1 cellular context compared by ENCODE assay signal in the genomic region with DNA sequence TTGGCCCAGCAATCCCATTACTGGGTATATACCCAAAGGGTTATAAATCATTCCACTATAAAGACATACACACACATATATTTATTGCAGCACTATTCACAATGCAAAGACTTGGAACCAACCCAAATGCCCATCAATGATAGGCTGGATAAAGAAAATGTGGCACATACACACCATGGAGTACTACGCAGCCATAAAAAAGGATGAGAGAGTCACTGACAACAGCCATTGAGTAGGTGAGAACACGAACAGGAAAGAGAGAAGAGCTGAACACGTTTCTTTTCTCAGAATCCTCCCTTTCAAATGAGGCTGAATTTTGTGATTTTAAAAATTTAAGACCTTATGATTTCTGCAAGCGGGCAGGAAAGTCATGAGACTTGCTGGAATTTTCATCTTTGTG.
TF ChIP-seq lines count a peak whose summit lies in the region.

No MANE protein-coding gene starts in this region.

TF ChIP-seq in K562, 482 proteins besides CTCF, POLR2A, EP300 and RAD21 (continued from another document):
- TF ChIP-seq ZNF277 (CRISPR knock-in tag; IDR thresholded peaks at IDR 0.05; ENCODE audit: borderline replicate concordance) (no peak), ZNF644 (tag; IDR thresholded peaks at IDR 0.05; ENCODE audit: low read depth) (no peak), CREM (IDR thresholded peaks at IDR 0.05; ENCODE audit: low read depth) (no peak), BRD4 (IDR thresholded peaks at IDR 0.05) (no peak), NCOA2 (IDR thresholded peaks at IDR 0.05; ENCODE audit: partially characterized antibody in 2 of 2) (no peak), ZNF76 (CRISPR knock-in tag; IDR thresholded peaks at IDR 0.05; ENCODE audit: borderline replicate concordance) (no peak), POLR2G (IDR thresholded peaks at IDR 0.05; ENCODE audit: low read depth, low read length) (no peak), MTF1 (CRISPR knock-in tag; IDR thresholded peaks at IDR 0.05; ENCODE audit: borderline replicate concordance) (no peak), HMG20B (CRISPR knock-in tag; IDR thresholded peaks at IDR 0.05) (no peak), MEIS2 (IDR thresholded peaks at IDR 0.05; ENCODE audit: partially characterized antibody) (no peak), BCOR (IDR thresholded peaks at IDR 0.05) (peak; percentile 92), CAMTA2 (CRISPR knock-in tag; conservative IDR thresholded peaks at IDR 0.05) (no peak), ZBTB5 (IDR thresholded peaks at IDR 0.05) (no peak), DDX20 (tag; IDR thresholded peaks at IDR 0.05; ENCODE audit: low read depth) (no peak), ZNF740 (CRISPR knock-in tag; IDR thresholded peaks at IDR 0.05) (no peak), ZNF740 (tag; IDR thresholded peaks at IDR 0.05) (no peak), CBX1 (IDR thresholded peaks at IDR 0.05; ENCODE audit: low read depth) (no peak), MEF2A (IDR thresholded peaks at IDR 0.05; ENCODE audit: control insufficient read depth, low read depth, low read length) (no peak), RBM25 (IDR thresholded peaks at IDR 0.05; ENCODE audit: low read depth, low read length, severe bottlenecking) (peak; percentile 81), PHF20 (IDR thresholded peaks at IDR 0.05; ENCODE audit: partially characterized antibody) (peak; percentile 45), FOSL1 (tag; conservative IDR thresholded peaks at IDR 0.05) (no peak), TSC22D4 (tag; IDR thresholded peaks at IDR 0.05) (no peak), CEBPZ (IDR thresholded peaks at IDR 0.05; ENCODE audit: borderline replicate concordance, low read depth, low read length) (no peak), GATAD2A (IDR thresholded peaks at IDR 0.05) (0 out of 2 replicates have a peak, but pooled peaks have one; percentile 28), TGIF2 (CRISPR knock-in tag; IDR thresholded peaks at IDR 0.05) (no peak), RCOR1 (IDR thresholded peaks at IDR 0.05; ENCODE audit: borderline replicate concordance in 1 of 2, low read depth in 2 of 2, low read length in 2 of 2) (0 out of 4 replicates have a peak, but pooled peaks of 1 of the 2 experiments have one; percentile 34), STAT5B (CRISPR knock-in tag; IDR thresholded peaks at IDR 0.05) (no peak), PCBP2 (IDR thresholded peaks at IDR 0.05; ENCODE audit: low read depth, low read length, poor library complexity, severe bottlenecking) (no peak), KDM1A (IDR thresholded peaks at IDR 0.05) (peak; percentile 68 to 81), SP1 (CRISPR knock-in tag; IDR thresholded peaks at IDR 0.05) (no peak), HDAC8 (tag; IDR thresholded peaks at IDR 0.05) (no peak), C11orf30 (IDR thresholded peaks at IDR 0.05; ENCODE audit: low read depth) (no peak), SMARCA5 (IDR thresholded peaks at IDR 0.05) (0 out of 2 replicates have a peak, but pooled peaks have one; percentile 35), CHD4 (IDR thresholded peaks at IDR 0.05; ENCODE audit: insufficient read depth, insufficient replicate concordance, low read depth, low read length, poor library complexity, severe bottlenecking) (no peak), CBX3 (IDR thresholded peaks at IDR 0.05; ENCODE audit: borderline replicate concordance in 1 of 2, low read length in 2 of 2) (peak in 1 of 2 experiments; percentile 67; a peak in 1 of 3 replicates), MED1 (CRISPR knock-in tag; IDR thresholded peaks at IDR 0.05; ENCODE audit: borderline replicate concordance) (no peak), POLR2AphosphoS5 (IDR thresholded peaks at IDR 0.05; ENCODE audit: control insufficient read depth, insufficient read depth, low read depth, low read length) (no peak), CBX8 (IDR thresholded peaks at IDR 0.05; ENCODE audit: borderline replicate concordance, extremely low read depth, low read depth, low read length, poor library complexity, severe bottlenecking) (no peak), ZNF146 (CRISPR knock-in tag; IDR thresholded peaks at IDR 0.05; ENCODE audit: unreplicated experiment) (peak; percentile 100), NCOA6 (IDR thresholded peaks at IDR 0.05) (no peak), HDAC1 (IDR thresholded peaks at IDR 0.05) (peak; percentile 20 to 30; a peak in 1 of 4 replicates), ADNP (tag; IDR thresholded peaks at IDR 0.05) (0 out of 2 replicates have a peak, but pooled peaks have one; percentile 54), CHCHD3 (CRISPR knock-in tag; IDR thresholded peaks at IDR 0.05) (no peak)
- TF ChIP-seq, protein P1, sequence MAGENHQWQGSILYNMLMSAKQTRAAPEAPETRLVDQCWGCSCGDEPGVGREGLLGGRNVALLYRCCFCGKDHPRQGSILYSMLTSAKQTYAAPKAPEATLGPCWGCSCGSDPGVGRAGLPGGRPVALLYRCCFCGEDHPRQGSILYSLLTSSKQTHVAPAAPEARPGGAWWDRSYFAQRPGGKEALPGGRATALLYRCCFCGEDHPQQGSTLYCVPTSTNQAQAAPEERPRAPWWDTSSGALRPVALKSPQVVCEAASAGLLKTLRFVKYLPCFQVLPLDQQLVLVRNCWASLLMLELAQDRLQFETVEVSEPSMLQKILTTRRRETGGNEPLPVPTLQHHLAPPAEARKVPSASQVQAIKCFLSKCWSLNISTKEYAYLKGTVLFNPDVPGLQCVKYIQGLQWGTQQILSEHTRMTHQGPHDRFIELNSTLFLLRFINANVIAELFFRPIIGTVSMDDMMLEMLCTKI (IDR thresholded peaks at IDR 0.05; ENCODE audit: partially characterized antibody): no peak
- TF ChIP-seq, protein P2, sequence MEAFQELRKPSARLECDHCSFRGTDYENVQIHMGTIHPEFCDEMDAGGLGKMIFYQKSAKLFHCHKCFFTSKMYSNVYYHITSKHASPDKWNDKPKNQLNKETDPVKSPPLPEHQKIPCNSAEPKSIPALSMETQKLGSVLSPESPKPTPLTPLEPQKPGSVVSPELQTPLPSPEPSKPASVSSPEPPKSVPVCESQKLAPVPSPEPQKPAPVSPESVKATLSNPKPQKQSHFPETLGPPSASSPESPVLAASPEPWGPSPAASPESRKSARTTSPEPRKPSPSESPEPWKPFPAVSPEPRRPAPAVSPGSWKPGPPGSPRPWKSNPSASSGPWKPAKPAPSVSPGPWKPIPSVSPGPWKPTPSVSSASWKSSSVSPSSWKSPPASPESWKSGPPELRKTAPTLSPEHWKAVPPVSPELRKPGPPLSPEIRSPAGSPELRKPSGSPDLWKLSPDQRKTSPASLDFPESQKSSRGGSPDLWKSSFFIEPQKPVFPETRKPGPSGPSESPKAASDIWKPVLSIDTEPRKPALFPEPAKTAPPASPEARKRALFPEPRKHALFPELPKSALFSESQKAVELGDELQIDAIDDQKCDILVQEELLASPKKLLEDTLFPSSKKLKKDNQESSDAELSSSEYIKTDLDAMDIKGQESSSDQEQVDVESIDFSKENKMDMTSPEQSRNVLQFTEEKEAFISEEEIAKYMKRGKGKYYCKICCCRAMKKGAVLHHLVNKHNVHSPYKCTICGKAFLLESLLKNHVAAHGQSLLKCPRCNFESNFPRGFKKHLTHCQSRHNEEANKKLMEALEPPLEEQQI (IDR thresholded peaks at IDR 0.05): peak; percentile 67; the same call in 1 of the 2 replicates
- TF ChIP-seq, protein P3, sequence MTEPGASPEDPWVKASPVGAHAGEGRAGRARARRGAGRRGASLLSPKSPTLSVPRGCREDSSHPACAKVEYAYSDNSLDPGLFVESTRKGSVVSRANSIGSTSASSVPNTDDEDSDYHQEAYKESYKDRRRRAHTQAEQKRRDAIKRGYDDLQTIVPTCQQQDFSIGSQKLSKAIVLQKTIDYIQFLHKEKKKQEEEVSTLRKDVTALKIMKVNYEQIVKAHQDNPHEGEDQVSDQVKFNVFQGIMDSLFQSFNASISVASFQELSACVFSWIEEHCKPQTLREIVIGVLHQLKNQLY (CRISPR knock-in tag; conservative IDR thresholded peaks at IDR 0.05): no peak
- TF ChIP-seq, protein P4, sequence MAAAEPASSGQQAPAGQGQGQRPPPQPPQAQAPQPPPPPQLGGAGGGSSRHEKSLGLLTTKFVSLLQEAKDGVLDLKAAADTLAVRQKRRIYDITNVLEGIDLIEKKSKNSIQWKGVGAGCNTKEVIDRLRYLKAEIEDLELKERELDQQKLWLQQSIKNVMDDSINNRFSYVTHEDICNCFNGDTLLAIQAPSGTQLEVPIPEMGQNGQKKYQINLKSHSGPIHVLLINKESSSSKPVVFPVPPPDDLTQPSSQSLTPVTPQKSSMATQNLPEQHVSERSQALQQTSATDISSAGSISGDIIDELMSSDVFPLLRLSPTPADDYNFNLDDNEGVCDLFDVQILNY (CRISPR knock-in tag; IDR thresholded peaks at IDR 0.05): no peak
- TF ChIP-seq, protein P5, sequence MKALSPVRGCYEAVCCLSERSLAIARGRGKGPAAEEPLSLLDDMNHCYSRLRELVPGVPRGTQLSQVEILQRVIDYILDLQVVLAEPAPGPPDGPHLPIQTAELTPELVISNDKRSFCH (CRISPR knock-in tag; IDR thresholded peaks at IDR 0.05): no peak
- TF ChIP-seq, protein P5 (tag; IDR thresholded peaks at IDR 0.05): 0 out of 2 replicates have a peak, but pooled peaks have one; percentile 33
- TF ChIP-seq, protein P6, sequence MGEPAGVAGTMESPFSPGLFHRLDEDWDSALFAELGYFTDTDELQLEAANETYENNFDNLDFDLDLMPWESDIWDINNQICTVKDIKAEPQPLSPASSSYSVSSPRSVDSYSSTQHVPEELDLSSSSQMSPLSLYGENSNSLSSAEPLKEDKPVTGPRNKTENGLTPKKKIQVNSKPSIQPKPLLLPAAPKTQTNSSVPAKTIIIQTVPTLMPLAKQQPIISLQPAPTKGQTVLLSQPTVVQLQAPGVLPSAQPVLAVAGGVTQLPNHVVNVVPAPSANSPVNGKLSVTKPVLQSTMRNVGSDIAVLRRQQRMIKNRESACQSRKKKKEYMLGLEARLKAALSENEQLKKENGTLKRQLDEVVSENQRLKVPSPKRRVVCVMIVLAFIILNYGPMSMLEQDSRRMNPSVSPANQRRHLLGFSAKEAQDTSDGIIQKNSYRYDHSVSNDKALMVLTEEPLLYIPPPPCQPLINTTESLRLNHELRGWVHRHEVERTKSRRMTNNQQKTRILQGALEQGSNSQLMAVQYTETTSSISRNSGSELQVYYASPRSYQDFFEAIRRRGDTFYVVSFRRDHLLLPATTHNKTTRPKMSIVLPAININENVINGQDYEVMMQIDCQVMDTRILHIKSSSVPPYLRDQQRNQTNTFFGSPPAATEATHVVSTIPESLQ (CRISPR knock-in tag; IDR thresholded peaks at IDR 0.05): 0 out of 2 replicates have a peak, but pooled peaks have one; percentile 33
